Comparison of ENCODE assay signal across 17 cellular contexts in the genomic region with DNA sequence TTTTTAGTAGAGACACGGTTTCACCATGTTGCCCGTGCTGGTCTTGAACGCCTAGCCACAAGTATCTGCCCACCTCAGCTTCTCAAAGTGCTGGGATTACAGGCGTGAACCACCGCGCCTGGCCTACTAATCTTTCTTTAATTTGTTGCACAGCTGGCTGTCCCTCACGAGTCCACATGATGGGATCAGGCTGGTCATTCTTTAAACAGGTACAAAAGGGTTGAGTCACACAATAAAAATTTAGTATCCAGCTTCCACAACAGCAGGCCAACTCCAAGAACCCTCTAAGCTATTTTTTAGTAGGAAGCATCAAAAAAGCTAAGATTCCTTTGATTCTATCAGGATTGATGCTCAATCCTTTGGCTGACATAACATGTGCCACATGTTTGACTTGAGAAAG. TPM values are rescaled to one million over a fixed set of nuclear protein-coding genes. Genes with fewer than 3 reads are reported as not detected.
DNase-seq lines count a peak whose midpoint lies in the region; ATAC-seq, FAIRE-seq and TF ChIP-seq lines count a peak whose summit lies in the region.
"Had no signal": no experiment of that assay in that cellular context is flagged by ENCODE, and none has a peak within 500 bp of the region (broad histone marks: within the 10 kb centered on the region; RNA-seq: fewer than 3 reads in every experiment).

No MANE protein-coding gene starts in this region.

- no peaks in the 10 kb centered on the region for H3K9me3 Mint-ChIP-seq in endodermal cell
- H3K9me3 Mint-ChIP-seq in stimulated activated naive B cell treated with anti-CD40 and anti-IgM and Interleukin-4, amounts not matched to agents 10 μg/mL and 1 μg/mL and 100 μg/mL, for 72 hours: no peaks in the 10 kb centered on the region

- H3K36me3 Mint-ChIP-seq in endodermal cell (ENCODE audit: low read depth): peaks cover 77% of the 10 kb centered on the region
- peaks cover 32 to 47% of the 10 kb centered on the region in 2 donors for H3K36me3 Mint-ChIP-seq in stimulated activated naive B cell treated with anti-CD40 and anti-IgM and Interleukin-4, amounts not matched to agents 10 μg/mL and 1 μg/mL and 100 μg/mL, for 72 hours

- H3K27ac Mint-ChIP-seq in endodermal cell: peak overlapping the region; percentile 57
- no peak overlapping the region for H3K27ac Mint-ChIP-seq in stimulated activated naive B cell treated with anti-CD40 and anti-IgM and Interleukin-4, amounts not matched to agents 10 μg/mL and 1 μg/mL and 100 μg/mL, for 72 hours

- H3K4me3 ChIP-seq in endodermal cell (ENCODE audit: low read length): no peak overlapping the region
- H3K4me3 ChIP-seq: K562 had no signal

- no peak overlapping the region for H3K27ac ChIP-seq in endodermal cell (ENCODE audit: low read depth, low read length)

- peak; percentile 5 for FAIRE-seq in GM18507 (lab: Jason Lieb, UNC)
- FAIRE-seq: K562 had no signal

- H3K36me3 ChIP-seq in endodermal cell (ENCODE audit: control insufficient read depth, insufficient read depth, low read length): peaks cover 79% of the 10 kb centered on the region

- no peaks in the 10 kb centered on the region for H3K27me3 ChIP-seq in endodermal cell (ENCODE audit: control insufficient read depth, insufficient read depth, low read length, poor library complexity, severe bottlenecking)

- H3K9ac ChIP-seq in endodermal cell (ENCODE audit: extremely low read depth, low read length, poor library complexity, severe bottlenecking): no peak overlapping the region
- H3K9ac ChIP-seq: SK-N-SH had no signal

- WGBS in endodermal cell (ENCODE audit: insufficient coverage in 1 of 2, insufficient read length in 1 of 2), 2 experiments: 89 to 90% methylated on average over 7 of the region's 7 CpGs

- no peaks in the 10 kb centered on the region for H3K27me3 Mint-ChIP-seq in endodermal cell (ENCODE audit: insufficient read depth)
- H3K27me3 Mint-ChIP-seq in stimulated activated naive B cell treated with anti-CD40 and anti-IgM and Interleukin-4, amounts not matched to agents 10 μg/mL and 1 μg/mL and 100 μg/mL, for 72 hours: no peaks in the 10 kb centered on the region
- H3K27me3 Mint-ChIP-seq: CD4-positive, CD25-positive, alpha-beta regulatory T cell had no signal

- peaks cover 70% of the 10 kb centered on the region for H3K4me1 Mint-ChIP-seq in endodermal cell
- peaks cover 36 to 83% of the 10 kb centered on the region in 2 donors for H3K4me1 Mint-ChIP-seq in stimulated activated naive B cell treated with anti-CD40 and anti-IgM and Interleukin-4, amounts not matched to agents 10 μg/mL and 1 μg/mL and 100 μg/mL, for 72 hours

- peaks cover 18% of the 10 kb centered on the region for H3K4me1 ChIP-seq in endodermal cell (ENCODE audit: control insufficient read depth, insufficient read depth, low read length)

- TF ChIP-seq CTCF in endodermal cell (conservative IDR thresholded peaks at IDR 0.05): no peak

- H3K9me3 ChIP-seq in endodermal cell (ENCODE audit: control insufficient read depth, low read length): peaks cover 23% of the 10 kb centered on the region
- H3K9me3 ChIP-seq: SK-N-SH had no signal

- DNase-seq in GM18507 (ENCODE audit: extremely low spot score, insufficient read length, low read depth): no peak
- peak; percentile 76 for DNase-seq in NCI-H82 (lab: John Stamatoyannopoulos, UW)
- no peak for DNase-seq in endodermal cell
- DNase-seq in renal cortical epithelial cell (ENCODE audit: low read depth): peak; percentile 65
- no peak for DNase-seq in NCI-H524 treated with DMSO at 0.1 percent for 48 hours (lab: John Stamatoyannopoulos, UW)
- DNase-seq in stimulated activated naive B cell treated with anti-CD40 and anti-IgM and Interleukin-4, amounts not matched to agents 10 μg/mL and 1 μg/mL and 100 μg/mL, for 72 hours: no peak
- no peak for DNase-seq in AG08395 (ENCODE audit: low spot score)
- DNase-seq: ACHN; CD4-positive, CD25-positive, alpha-beta regulatory T cell; GF-D8; NCI-H1105 treated with DMSO at 0.1 percent for 48 hours; NCI-H1694; NCI-H2081 treated with DMSO at 0.1 percent for 48 hours; NCI-H446 treated with DMSO at 0.1 percent for 48 hours; SHP77 treated with DMSO at 0.1 percent for 48 hours; SK-N-SH had no signal

- no peak overlapping the region for H3K4me3 Mint-ChIP-seq in endodermal cell
- H3K4me3 Mint-ChIP-seq in stimulated activated naive B cell treated with anti-CD40 and anti-IgM and Interleukin-4, amounts not matched to agents 10 μg/mL and 1 μg/mL and 100 μg/mL, for 72 hours: no peak overlapping the region

- no peak for ATAC-seq in stimulated activated naive B cell treated with anti-CD40 and anti-IgM and Interleukin-4, amounts not matched to agents 10 μg/mL and 1 μg/mL and 100 μg/mL, for 72 hours (replicated peaks)

RNA-seq across cellular contexts. Expression of a gene that starts 17.8 kb away (rescaled TPM):
- total RNA-seq in endodermal cell (100 to 1,000 TPM; 323 to 779 TPM), renal cortical epithelial cell (257 and 413 TPM in 2 replicates)
- polyA plus RNA-seq in endodermal cell (2013, experiment 1 of 2): 193 TPM
- 173 TPM for polyA plus RNA-seq in endodermal cell (2013, experiment 2 of 2)

Comparison
In these comparisons a context has a peak if more than half of its experiments do, and no peak if none do; other contexts are left out.
1. DNase-seq: peak in NCI-H82 (single experiment) and renal cortical epithelial cell (single experiment); none in GM18507 (single experiment), endodermal cell (single experiment), NCI-H524 treated with DMSO at 0.1 percent for 48 hours (single experiment), stimulated activated naive B cell treated with anti-CD40 and anti-IgM and Interleukin-4, amounts not matched to agents 10 μg/mL and 1 μg/mL and 100 μg/mL, for 72 hours (single experiment) and AG08395 (single experiment).